Comparison of ENCODE assay signal across 8 cellular contexts in the genomic region with DNA sequence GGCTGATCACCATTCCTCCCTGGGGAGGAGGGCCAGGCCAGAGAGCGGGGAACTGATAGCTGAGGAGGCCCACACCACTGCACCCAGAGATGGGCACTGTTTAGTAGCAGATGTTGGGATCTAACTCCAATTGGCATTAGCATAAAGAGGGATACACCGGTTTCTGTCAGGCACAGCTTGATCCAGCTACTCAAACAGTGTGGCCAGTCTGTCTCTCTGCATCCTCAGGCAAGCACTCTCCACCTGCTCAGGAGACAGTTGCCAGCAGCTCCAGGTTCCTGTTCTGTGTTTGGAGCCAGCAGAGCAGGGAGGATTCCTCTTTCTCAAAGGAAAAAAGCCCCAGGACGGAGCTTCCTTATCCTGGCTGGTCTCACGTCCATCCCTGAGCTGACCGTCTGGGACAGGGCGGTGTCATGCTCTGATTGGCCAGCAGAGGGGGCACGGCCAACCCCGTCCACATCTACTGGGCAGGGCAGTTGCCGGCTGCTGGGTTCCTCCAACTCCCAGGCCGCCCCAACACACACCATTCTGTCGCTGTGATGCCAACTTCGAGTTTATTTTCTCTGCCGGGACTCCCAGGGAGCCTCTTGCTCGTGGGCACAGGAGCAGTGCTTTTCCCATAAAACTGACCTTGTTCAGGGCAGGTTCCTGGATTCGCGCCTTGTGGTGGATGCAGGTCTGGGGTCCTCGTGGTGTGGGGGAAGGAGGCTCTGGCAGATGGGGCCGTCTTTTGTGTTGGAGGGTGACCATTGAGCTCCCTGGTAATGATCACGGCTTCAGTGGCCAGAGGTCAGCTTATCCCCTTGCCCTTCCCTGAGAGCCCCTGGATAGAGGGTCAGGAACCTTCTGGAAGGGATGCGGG. TPM values are rescaled to one million over a fixed set of nuclear protein-coding genes. Genes with fewer than 3 reads are reported as not detected.
DNase-seq lines count a peak whose midpoint lies in the region; ATAC-seq and TF ChIP-seq lines count a peak whose summit lies in the region.

No MANE protein-coding gene starts in this region.

- H3K4me1 Mint-ChIP-seq in chondrocyte (ENCODE audit: low read depth), result peaks cover 45% of the 10 kb centered on the region

- H3K36me3 Mint-ChIP-seq in chondrocyte (ENCODE audit: low read depth), result peaks cover 31% of the 10 kb centered on the region

- DNase-seq in activated T-cell treated with anti-CD3 and anti-CD28 coated beads for 48 hours (ENCODE audit: low read depth), result peak; percentile 6
- DNase-seq in activated T-cell treated with anti-CD3 and anti-CD28 coated beads for 4 hours, result no peak
- peak; percentile 8 for DNase-seq in NCI-H226
- DNase-seq in chondrocyte (ENCODE audit: low spot score), result peak; percentile 68
- DNase-seq in left lung, result peak; percentile 54 to 86
- peak; percentile 36 for DNase-seq in thoracic aorta (ENCODE audit: low spot score)
- no peak for DNase-seq in NCI-H187 treated with DMSO at 0.1 percent for 48 hours (lab: John Stamatoyannopoulos, UW)
- DNase-seq in NCI-H2227 treated with DMSO at 0.1 percent for 48 hours (lab: John Stamatoyannopoulos, UW), result no peak

- no peaks in the 10 kb centered on the region for H3K9me3 Mint-ChIP-seq in chondrocyte (ENCODE audit: low read depth)

- H3K4me1 ChIP-seq in left lung (no peaks in the 10 kb centered on the region), thoracic aorta (ENCODE audit: control insufficient read depth in 1 of 2, low read depth in 2 of 2) (peaks cover 0 to 33% of the 10 kb centered on the region in 2 donors)

- no peak overlapping the region for H3K4me3 Mint-ChIP-seq in chondrocyte (ENCODE audit: unreplicated experiment)

- H3K27me3 Mint-ChIP-seq in chondrocyte (ENCODE audit: low read depth), result no peaks in the 10 kb centered on the region

- H3K36me3 ChIP-seq in left lung (no peaks in the 10 kb centered on the region), thoracic aorta (peaks cover 11% of the 10 kb centered on the region)

- ATAC-seq in left lung (peak; percentile 90), thoracic aorta (ENCODE audit: insufficient number of reproducible peaks, low FRiP score, low read depth) (peak; percentile 67)

- H3K27ac ChIP-seq in left lung (no peak overlapping the region), thoracic aorta (no peak overlapping the region)

- no peaks in the 10 kb centered on the region for H3K27me3 ChIP-seq in left lung
- no peaks in the 10 kb centered on the region for H3K27me3 ChIP-seq in thoracic aorta (replicated peaks; ENCODE audit: insufficient read depth)

- H3K4me3 ChIP-seq in left lung, result no peak overlapping the region
- no peak overlapping the region for H3K4me3 ChIP-seq in thoracic aorta

- intact Hi-C loops in left lung (cut with DNase I), result no loop called here

- no peaks in the 10 kb centered on the region for H3K9me3 ChIP-seq in left lung
- H3K9me3 ChIP-seq in thoracic aorta, result no peaks in the 10 kb centered on the region

- TF ChIP-seq CTCF in chondrocyte (IDR thresholded peaks at IDR 0.05) (peak; percentile 85), left lung (IDR thresholded peaks at IDR 0.05) (peak; percentile 68 to 72), thoracic aorta (IDR thresholded peaks at IDR 0.05) (peak; percentile 91)

- H3K27ac Mint-ChIP-seq in chondrocyte (ENCODE audit: unreplicated experiment), result peak overlapping the region; percentile 41

RNA-seq across cellular contexts. Expression of gene COL5A1, which starts 47.9 kb away (rescaled TPM):
- 2,235 to 2,410 TPM (median 2,315 TPM) in 3 replicates for total RNA-seq in chondrocyte
- total RNA-seq in left lung, result 100 to 1,000 TPM; 205 to 357 TPM
- 100 to 1,000 TPM; 127 to 129 TPM for total RNA-seq in thoracic aorta

Comparison
In these comparisons a context has a peak if more than half of its experiments do, and no peak if none do; other contexts are left out.
1. DNase-seq: peak in activated T-cell treated with anti-CD3 and anti-CD28 coated beads for 48 hours (single experiment), NCI-H226 (single experiment), chondrocyte (single experiment), left lung (2 of 2) and thoracic aorta (single experiment); none in activated T-cell treated with anti-CD3 and anti-CD28 coated beads for 4 hours (single experiment), NCI-H187 treated with DMSO at 0.1 percent for 48 hours (single experiment) and NCI-H2227 treated with DMSO at 0.1 percent for 48 hours (single experiment).
2. Peak in every context shown above with its lines, with median percentiles within 50 percentile points of each other: CTCF ChIP-seq.